In the genomic region with DNA sequence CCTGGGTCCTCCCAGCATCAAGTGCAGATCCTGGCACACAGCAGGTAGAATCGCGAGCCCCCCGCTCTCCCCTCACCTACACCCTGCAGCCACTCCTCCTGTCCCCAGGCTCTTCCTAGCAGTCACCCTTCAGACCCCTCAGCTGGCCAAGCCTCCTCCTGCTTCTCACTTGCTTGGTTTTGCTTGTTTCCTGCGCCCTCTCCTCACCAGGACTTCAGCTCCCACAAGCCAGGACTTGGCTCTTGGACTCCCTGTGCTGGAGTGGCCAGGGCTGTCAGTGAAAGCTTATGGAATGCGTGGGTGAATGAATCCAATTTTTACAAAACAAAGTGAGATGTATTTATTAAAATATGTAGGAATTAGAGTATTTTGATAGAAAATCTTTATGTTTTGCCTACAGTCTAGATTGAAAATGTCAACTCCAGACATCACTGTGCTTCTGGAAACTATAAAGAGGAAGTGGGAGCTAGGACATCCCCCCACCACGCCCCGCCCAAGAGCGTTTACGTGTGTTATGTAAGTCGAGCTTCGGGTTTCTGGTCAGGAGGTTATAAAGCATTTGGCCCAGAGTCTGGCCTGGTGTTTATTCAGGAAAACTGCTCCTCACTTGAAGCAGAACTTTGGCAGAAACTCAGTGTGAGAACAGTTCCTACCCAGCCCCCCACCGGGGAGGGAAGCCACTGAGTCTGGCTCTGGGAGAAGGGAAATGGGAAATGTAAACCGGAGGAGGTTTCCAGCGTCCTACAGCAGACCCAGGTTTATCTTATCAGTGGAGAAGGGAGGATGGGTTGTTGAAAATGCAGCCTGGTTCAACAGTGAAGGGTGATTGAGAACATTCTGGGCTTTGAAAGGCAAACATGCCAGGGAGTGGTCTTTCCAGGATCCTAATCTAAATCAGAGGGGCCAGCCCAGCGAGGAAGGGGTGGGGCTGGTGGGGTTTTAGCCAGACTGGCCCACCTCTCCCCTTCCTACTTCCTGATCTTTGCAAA, we compare ENCODE assay signal across 8 cellular contexts. TPM values are rescaled to one million over a fixed set of nuclear protein-coding genes. Genes with fewer than 3 reads are reported as not detected.
A peak's percentile ranks its signal among the peaks of the same experiment; 100 is the strongest.
DNase-seq lines count a peak whose midpoint lies in the region; ATAC-seq lines count a peak whose summit lies in the region.

No MANE protein-coding gene starts in this region.

- DNase-seq in DMS153 treated with DMSO at 0.1 percent for 48 hours (lab: John Stamatoyannopoulos, UW; ENCODE audit: unreplicated experiment) (peak; percentile 43), H4 (ENCODE audit: low spot score) (peak; percentile 68), NCI-H2196 (lab: John Stamatoyannopoulos, UW; ENCODE audit: unreplicated experiment) (peak; percentile 67), brain pericyte (ENCODE audit: low read depth, low spot score) (peak; percentile 47), DMS53 (lab: John Stamatoyannopoulos, UW) (no peak)
- no peak for DNase-seq in stimulated activated naive CD8-positive, alpha-beta T cell treated with anti-CD3 and anti-CD28 coated beads, Interleukin-15, amount 100 ng/mL, for 72 hours

- H3K27ac Mint-ChIP-seq in stimulated activated naive CD8-positive, alpha-beta T cell treated with anti-CD3 and anti-CD28 coated beads, Interleukin-15, amount 100 ng/mL, for 72 hours = peak overlapping the region; percentile 39 to 80

- H3K9me3 Mint-ChIP-seq in stimulated activated naive CD8-positive, alpha-beta T cell treated with anti-CD3 and anti-CD28 coated beads, Interleukin-15, amount 100 ng/mL, for 72 hours = no peaks in the 10 kb centered on the region

- H3K4me1 Mint-ChIP-seq in stimulated activated naive CD8-positive, alpha-beta T cell treated with anti-CD3 and anti-CD28 coated beads, Interleukin-15, amount 100 ng/mL, for 72 hours = peaks cover 18% of the 10 kb centered on the region

- peak overlapping the region in 1 of 2 donors; percentile 56 for H3K4me3 Mint-ChIP-seq in stimulated activated naive CD8-positive, alpha-beta T cell treated with anti-CD3 and anti-CD28 coated beads, Interleukin-15, amount 100 ng/mL, for 72 hours

- peaks cover 7% of the 10 kb centered on the region for H3K27me3 Mint-ChIP-seq in stimulated activated naive CD8-positive, alpha-beta T cell treated with anti-CD3 and anti-CD28 coated beads, Interleukin-15, amount 100 ng/mL, for 72 hours

- no peaks in the 10 kb centered on the region for H3K27me3 ChIP-seq in layer of hippocampus (ENCODE audit: control insufficient read depth, insufficient read depth, low read length)

- ATAC-seq in stimulated activated naive CD8-positive, alpha-beta T cell treated with anti-CD3 and anti-CD28 coated beads, Interleukin-15, amount 100 ng/mL, for 72 hours = no peak
- no peak for ATAC-seq in GM18870 (IDR thresholded peaks at IDR 0.05; ENCODE audit: unreplicated experiment)

- H3K27ac ChIP-seq in layer of hippocampus (ENCODE audit: low read depth, low read length) = peak overlapping the region; percentile 85

RNA-seq across cellular contexts. Expression of a gene that starts 8.8 kb away (rescaled TPM):
- total RNA-seq in H4 (2014; rRNA removed; shearing (Covaris generic)) = 18.5 and 29.1 TPM in 2 replicates

Comparison
In these comparisons a context has a peak if more than half of its experiments do, and no peak if none do; other contexts are left out.
1. DNase-seq: peak in DMS153 treated with DMSO at 0.1 percent for 48 hours (single experiment), H4 (single experiment), NCI-H2196 (single experiment) and brain pericyte (single experiment); none in stimulated activated naive CD8-positive, alpha-beta T cell treated with anti-CD3 and anti-CD28 coated beads, Interleukin-15, amount 100 ng/mL, for 72 hours (0 of 2) and DMS53 (single experiment).